In the genomic region with DNA sequence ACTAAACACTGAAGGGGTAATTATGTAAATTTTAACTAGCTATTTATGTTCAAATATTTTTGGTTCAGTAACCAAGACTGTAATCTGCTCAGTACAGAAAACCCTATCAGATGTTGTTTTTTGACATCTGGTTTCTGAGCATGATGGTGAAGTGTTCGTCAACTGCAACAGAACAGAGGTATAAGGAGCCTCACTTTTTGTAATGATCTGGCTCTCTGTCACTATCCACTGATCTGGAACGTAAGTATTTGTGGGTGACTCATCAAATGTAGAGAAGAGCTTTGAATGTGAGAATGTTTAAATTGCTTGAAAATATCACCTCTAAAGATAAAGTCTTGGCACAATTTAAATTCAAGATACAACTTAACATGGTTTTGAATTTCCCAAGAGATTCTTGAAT, we compare ENCODE assay signal across 14 cellular contexts.
DNase-seq lines count a peak whose midpoint lies in the region; ATAC-seq, FAIRE-seq and TF ChIP-seq lines count a peak whose summit lies in the region.
"Had no signal": no experiment of that assay in that cellular context is flagged by ENCODE, and none has a peak within 500 bp of the region (broad histone marks: within the 10 kb centered on the region; RNA-seq: fewer than 3 reads in every experiment).

No MANE protein-coding gene starts in this region.

- H4K20me1 ChIP-seq in astrocyte (ENCODE audit: insufficient read depth, low read length), result no peaks in the 10 kb centered on the region

- WGBS in small intestine, 3 donors, result 71 to 78% (median 71%) methylated on average over 2 of the region's 2 CpGs

- no peak for TF ChIP-seq CTCF in astrocyte (IDR thresholded peaks at IDR 0.05; ENCODE audit: insufficient read depth, low read depth, low read length)

- no peaks in the 10 kb centered on the region for H3K27me3 ChIP-seq in astrocyte (ENCODE audit: insufficient read depth, low read length)
- H3K27me3 ChIP-seq in small intestine (ENCODE audit: control insufficient read depth in 2 of 2, insufficient read depth in 2 of 2, low read length in 2 of 2), result no peaks in the 10 kb centered on the region

- peak; percentile 89 for ATAC-seq in GM18868 (IDR thresholded peaks at IDR 0.05; ENCODE audit: unreplicated experiment)
- ATAC-seq in GM18870 (IDR thresholded peaks at IDR 0.05; ENCODE audit: unreplicated experiment), result no peak
- ATAC-seq in GM21423 (IDR thresholded peaks at IDR 0.05; ENCODE audit: unreplicated experiment), result no peak
- ATAC-seq: HepG2 had no signal

- H2AFZ ChIP-seq in astrocyte (ENCODE audit: low read depth, low read length), result no peak overlapping the region

- H3K27ac ChIP-seq in astrocyte (ENCODE audit: low read depth, low read length), result no peak overlapping the region
- no peak overlapping the region for H3K27ac ChIP-seq in small intestine (ENCODE audit: low read depth in 1 of 2, low read length in 1 of 2)
- H3K27ac ChIP-seq: KMS-11 had no signal

- H3K4me3 ChIP-seq in astrocyte (ENCODE audit: insufficient read depth, low read depth, low read length) (no peak overlapping the region), small intestine (ENCODE audit: low read depth in 1 of 2, low read length in 2 of 2) (no peak overlapping the region)

- H3K4me3 Mint-ChIP-seq in astrocyte (ENCODE audit: unreplicated experiment), result no peak overlapping the region
- H3K4me3 Mint-ChIP-seq: CD8-positive, alpha-beta memory T cell had no signal

- no peaks in the 10 kb centered on the region for H3K9me3 Mint-ChIP-seq in astrocyte (ENCODE audit: unreplicated experiment)
- H3K9me3 Mint-ChIP-seq: CD8-positive, alpha-beta memory T cell had no signal

- no peaks in the 10 kb centered on the region for H3K4me1 ChIP-seq in astrocyte (ENCODE audit: insufficient read depth, low read length)
- H3K4me1 ChIP-seq in small intestine (ENCODE audit: control insufficient read depth in 2 of 2, insufficient read depth in 1 of 2, low read depth in 1 of 2, low read length in 1 of 2), result no peaks in the 10 kb centered on the region

- H3K36me3 ChIP-seq in astrocyte (ENCODE audit: insufficient read depth, low read length) (no peaks in the 10 kb centered on the region), small intestine (ENCODE audit: control insufficient read depth in 2 of 2, insufficient read depth in 2 of 2, low read length in 2 of 2) (no peaks in the 10 kb centered on the region)

- FAIRE-seq in astrocyte (lab: Jason Lieb, UNC), result peak; percentile 17
- no peak for FAIRE-seq in small intestine (lab: Jason Lieb, UNC)
- FAIRE-seq: GM12891, HepG2 had no signal

- peaks cover 1% of the 10 kb centered on the region for H3K4me1 Mint-ChIP-seq in astrocyte (ENCODE audit: low read depth, unreplicated experiment)
- H3K4me1 Mint-ChIP-seq: CD8-positive, alpha-beta memory T cell had no signal

- no peaks in the 10 kb centered on the region for H3K36me3 Mint-ChIP-seq in astrocyte (ENCODE audit: low read depth, unreplicated experiment)
- H3K36me3 Mint-ChIP-seq: CD8-positive, alpha-beta memory T cell had no signal

- no peak overlapping the region for H3K4me2 ChIP-seq in astrocyte (ENCODE audit: low read length)
- H3K4me2 ChIP-seq: KMS-11 had no signal

- DNase-seq in Daoy (ENCODE audit: low read depth) (peak; percentile 9), astrocyte (ENCODE audit: low read depth) (peak; percentile 2), middle frontal gyrus (ENCODE audit: extremely low spot score, low spot score) (peak; percentile 37), small intestine (no peak)
- DNase-seq: CD8-positive, alpha-beta memory T cell; NCI-H1417 treated with DMSO at 0.1 percent for 48 hours; NCI-H2029; NCI-H526 had no signal

- no peaks in the 10 kb centered on the region for H3K27me3 Mint-ChIP-seq in astrocyte (ENCODE audit: low read depth, unreplicated experiment)

- no peak overlapping the region for H3K9ac ChIP-seq in astrocyte (ENCODE audit: low read length)
- H3K9ac ChIP-seq: KMS-11 had no signal

- no peak overlapping the region for H3K27ac Mint-ChIP-seq in astrocyte (ENCODE audit: unreplicated experiment)
- H3K27ac Mint-ChIP-seq: CD8-positive, alpha-beta memory T cell had no signal

- H3K9me3 ChIP-seq in astrocyte (ENCODE audit: insufficient read depth, low read depth, low read length) (no peaks in the 10 kb centered on the region), small intestine (ENCODE audit: control insufficient read depth, low read depth) (no peaks in the 10 kb centered on the region)

- no peaks in the 10 kb centered on the region for H3K79me2 ChIP-seq in astrocyte (ENCODE audit: insufficient read depth, low read length)
